Comparison of ENCODE assay signal across 1 cellular context in genomic region chr1:10473145-10473765, GRCh38.
TF ChIP-seq lines count a peak whose summit lies in the region.

No MANE protein-coding gene starts in this region.

TF ChIP-seq in K562, 482 proteins besides CTCF, POLR2A, EP300 and RAD21 (continued from another document and continues in another):
- TF ChIP-seq NFATC3 (IDR thresholded peaks at IDR 0.05), result 0 out of 2 replicates have a peak, but pooled peaks have one; percentile 12
- TF ChIP-seq ZEB2 (IDR thresholded peaks at IDR 0.05), result no peak
- TF ChIP-seq ARID3A (IDR thresholded peaks at IDR 0.05; ENCODE audit: borderline replicate concordance, low read depth, low read length), result peak; percentile 46; the same call in 1 of the 2 replicates
- TF ChIP-seq PATZ1 (CRISPR knock-in tag; IDR thresholded peaks at IDR 0.05; ENCODE audit: borderline replicate concordance), result no peak
- no peak for TF ChIP-seq POLR3G (IDR thresholded peaks at IDR 0.05; ENCODE audit: extremely low read depth, insufficient read length, insufficient replicate concordance)
- no peak for TF ChIP-seq MBD1 (CRISPR knock-in tag; IDR thresholded peaks at IDR 0.05)
- TF ChIP-seq BRD9 (IDR thresholded peaks at IDR 0.05; ENCODE audit: low read depth, partially characterized antibody), result peak; percentile 35
- no peak for TF ChIP-seq BACH1 (tag; IDR thresholded peaks at IDR 0.05)
- TF ChIP-seq ZBTB33 (CRISPR knock-in tag; IDR thresholded peaks at IDR 0.05), result no peak
- no peak for TF ChIP-seq ILK (tag; IDR thresholded peaks at IDR 0.05; ENCODE audit: borderline replicate concordance, low read depth)
- TF ChIP-seq HOXB6 (CRISPR knock-in tag; IDR thresholded peaks at IDR 0.05; ENCODE audit: borderline replicate concordance), result no peak
- no peak for TF ChIP-seq HDAC8 (tag; IDR thresholded peaks at IDR 0.05)
- no peak for TF ChIP-seq REST (CRISPR knock-in tag; IDR thresholded peaks at IDR 0.05; ENCODE audit: low read depth)
- no peak for TF ChIP-seq CBFB (CRISPR knock-in tag; IDR thresholded peaks at IDR 0.05)
- 0 out of 2 replicates have a peak, but pooled peaks have one; percentile 54 for TF ChIP-seq POLR2H (tag; IDR thresholded peaks at IDR 0.05; ENCODE audit: low read depth)
- TF ChIP-seq HDGF (IDR thresholded peaks at IDR 0.05), result no peak
- TF ChIP-seq HEY1 (CRISPR knock-in tag; IDR thresholded peaks at IDR 0.05; ENCODE audit: borderline replicate concordance), result no peak
- peak; percentile 85 for TF ChIP-seq PRDM10 (IDR thresholded peaks at IDR 0.05; ENCODE audit: partially characterized antibody)
- TF ChIP-seq RAD51 (IDR thresholded peaks at IDR 0.05; ENCODE audit: borderline replicate concordance, low read depth), result no peak
- no peak for TF ChIP-seq PHTF2 (CRISPR knock-in tag; IDR thresholded peaks at IDR 0.05)
- TF ChIP-seq ETS1 (conservative IDR thresholded peaks at IDR 0.05; ENCODE audit: control insufficient read depth, low read depth, low read length), result no peak
- no peak for TF ChIP-seq NR2C2 (CRISPR knock-in tag; IDR thresholded peaks at IDR 0.05)
- TF ChIP-seq NR2C2 (tag; IDR thresholded peaks at IDR 0.05), result no peak
- TF ChIP-seq ZNF778 (CRISPR knock-in tag; IDR thresholded peaks at IDR 0.05), result no peak
- no peak for TF ChIP-seq ZNF518B (CRISPR knock-in tag; IDR thresholded peaks at IDR 0.05)
- no peak for TF ChIP-seq PCBP1 (IDR thresholded peaks at IDR 0.05; ENCODE audit: low read depth, low read length, poor library complexity, severe bottlenecking)
- TF ChIP-seq ELK1 (CRISPR knock-in tag; IDR thresholded peaks at IDR 0.05), result no peak
- no peak for TF ChIP-seq THRAP3 (IDR thresholded peaks at IDR 0.05; ENCODE audit: borderline replicate concordance)
- no peak for TF ChIP-seq ZNF740 (CRISPR knock-in tag; IDR thresholded peaks at IDR 0.05)
- TF ChIP-seq ZNF740 (tag; IDR thresholded peaks at IDR 0.05), result no peak
- TF ChIP-seq GATAD2A (IDR thresholded peaks at IDR 0.05), result peak; percentile 20; the same call in 1 of the 2 replicates
- TF ChIP-seq EGR1 (conservative IDR thresholded peaks at IDR 0.05), result peak; percentile 96
- peak in 2 of 3 experiments; percentile 6 to 61 for TF ChIP-seq YY1 (IDR thresholded peaks at IDR 0.05; ENCODE audit: borderline replicate concordance in 1 of 3, control insufficient read depth in 1 of 3, extremely low read depth in 1 of 3, insufficient read depth in 3 of 3, insufficient read length in 1 of 3, insufficient replicate concordance in 2 of 3, low read depth in 1 of 3, low read length in 2 of 3)
- no peak for TF ChIP-seq ZNF584 (CRISPR knock-in tag; IDR thresholded peaks at IDR 0.05; ENCODE audit: low read depth)
- peak; percentile 48; the same call in 1 of the 2 replicates for TF ChIP-seq DMBX1 (CRISPR knock-in tag; IDR thresholded peaks at IDR 0.05; ENCODE audit: borderline replicate concordance)
- no peak for TF ChIP-seq SPI1 (IDR thresholded peaks at IDR 0.05; ENCODE audit: borderline replicate concordance, low read depth, low read length)
